In the genomic region with DNA sequence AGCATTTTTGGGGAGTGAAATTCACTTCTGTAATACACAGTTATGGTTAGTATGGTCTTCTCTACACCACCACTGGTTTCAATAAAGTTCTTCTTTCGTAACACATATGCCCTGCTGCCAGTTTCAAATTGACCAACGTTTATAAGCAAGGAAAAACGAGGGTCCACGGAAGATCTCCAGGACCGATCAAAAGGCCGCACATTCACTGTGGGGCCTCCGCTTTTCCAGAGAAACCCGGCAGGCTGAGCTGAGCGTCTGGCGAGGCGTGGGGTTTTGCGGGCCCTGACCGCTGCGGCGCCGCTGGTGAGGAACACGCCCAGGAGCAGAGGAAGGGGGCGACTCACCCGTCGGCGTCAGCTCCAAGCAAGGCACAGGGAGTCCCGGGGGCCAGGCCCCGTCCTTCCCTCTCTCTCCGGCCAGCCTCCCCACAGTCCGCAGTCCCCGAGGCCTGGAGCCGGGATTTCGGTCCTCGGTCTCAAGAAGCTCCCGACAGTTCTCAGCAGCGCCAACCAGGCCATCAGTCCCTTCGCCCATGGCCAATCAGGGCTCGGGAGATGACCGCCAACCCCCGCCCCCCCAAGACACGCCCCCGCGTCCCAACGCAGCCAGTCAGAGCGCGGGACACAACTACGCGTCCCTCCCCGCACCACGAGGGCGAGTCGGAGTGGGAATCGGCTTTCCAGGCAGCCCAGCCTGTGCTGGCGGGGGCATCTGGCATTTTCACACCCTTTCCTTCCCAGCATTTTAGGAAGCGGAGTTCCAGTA, we compare ENCODE assay signal across 8 cellular contexts. TPM values are rescaled to one million over a fixed set of nuclear protein-coding genes. Genes with fewer than 3 reads are reported as not detected.
DNase-seq lines count a peak whose midpoint lies in the region; ATAC-seq, FAIRE-seq and TF ChIP-seq lines count a peak whose summit lies in the region.

A gene with protein sequence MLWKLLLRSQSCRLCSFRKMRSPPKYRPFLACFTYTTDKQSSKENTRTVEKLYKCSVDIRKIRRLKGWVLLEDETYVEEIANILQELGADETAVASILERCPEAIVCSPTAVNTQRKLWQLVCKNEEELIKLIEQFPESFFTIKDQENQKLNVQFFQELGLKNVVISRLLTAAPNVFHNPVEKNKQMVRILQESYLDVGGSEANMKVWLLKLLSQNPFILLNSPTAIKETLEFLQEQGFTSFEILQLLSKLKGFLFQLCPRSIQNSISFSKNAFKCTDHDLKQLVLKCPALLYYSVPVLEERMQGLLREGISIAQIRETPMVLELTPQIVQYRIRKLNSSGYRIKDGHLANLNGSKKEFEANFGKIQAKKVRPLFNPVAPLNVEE (minus strand): TSS at position 522 of the 765 bp plus-strand sequence. CDS start 8,432 bp downstream, outside the sequence.

- peaks cover 16% of the 10 kb centered on the region for H3K4me1 ChIP-seq in endothelial cell of umbilical vein (ENCODE audit: control insufficient read depth, extremely low read depth, insufficient read depth, low read length)

- H3K9me3 ChIP-seq in endothelial cell of umbilical vein (replicated peaks; ENCODE audit: control insufficient read depth, insufficient read depth, low read length), result no peaks in the 10 kb centered on the region

- peak within 1 kb of the TSS; percentile 68 for H3K27ac ChIP-seq in endothelial cell of umbilical vein (ENCODE audit: insufficient read depth, low read depth, low read length)

- POLR2A ChIA-PET in endothelial cell of umbilical vein (lab: Charles Lee), result interaction anchor here (0.6 to 2.7 kb wide), 5 partner anchors 9 to 104 kb away, joined by 3 to 21 read pairs (median 3); a partner anchor contains a TSS

- peak; percentile 97 for DNase-seq in COLO829 (ENCODE audit: low spot score)
- DNase-seq in HT-29 (ENCODE audit: low spot score), result peak; percentile 93
- peak; percentile 78 for DNase-seq in NOMO-1 treated with DMSO at 0.1 percent for 48 hours (lab: John Stamatoyannopoulos, UW; ENCODE audit: unreplicated experiment)
- DNase-seq in activated T-cell treated with anti-CD3 and anti-CD28 coated beads for 1 hour (ENCODE audit: low read depth), result peak; percentile 68
- DNase-seq in endothelial cell of umbilical vein (ENCODE audit: low read depth, low spot score), result peak; percentile 97
- peak; percentile 95 for DNase-seq in midbrain (lab: John Stamatoyannopoulos, UW)
- peak; percentile 70 to 74 for DNase-seq in stimulated activated CD8-positive, alpha-beta memory T cell treated with anti-CD3 and anti-CD28 coated beads, Interleukin-15, amount 100 ng/mL, for 48 hours (ENCODE audit: low read depth in 2 of 2)

- H3K79me2 ChIP-seq in endothelial cell of umbilical vein (ENCODE audit: control insufficient read depth, insufficient read depth, low read length), result no peaks in the 10 kb centered on the region

- CTCF ChIA-PET in endothelial cell of umbilical vein (lab: Charles Lee), result interaction anchor here (0.7 to 2.5 kb wide), 9 partner anchors 9 to 119 kb away, joined by 3 to 8 read pairs (median 5); a partner anchor contains a TSS

- peak within 1 kb of the TSS; percentile 62 to 79 (median 78) for H3K4me3 ChIP-seq in endothelial cell of umbilical vein (replicated peaks in 1 of 3; ENCODE audit: insufficient read depth in 1 of 3, low read depth in 1 of 3, low read length in 3 of 3)

- dilution Hi-C loops in endothelial cell of umbilical vein (cut with MboI; ENCODE audit: extremely low pct_ligation_motif_present, low sequenced_read_pairs), result no loop called here

- peak within 1 kb of the TSS; percentile 61 for H3K9ac ChIP-seq in endothelial cell of umbilical vein (replicated peaks; ENCODE audit: extremely low read depth, insufficient read depth, low read length)

- H3K9me1 ChIP-seq in endothelial cell of umbilical vein (replicated peaks; ENCODE audit: control insufficient read depth, extremely low read depth, insufficient read depth, low read length), result no peaks in the 10 kb centered on the region

- H2AFZ ChIP-seq in endothelial cell of umbilical vein (ENCODE audit: low read depth, low read length), result peak within 1 kb of the TSS; percentile 87

- peak within 1 kb of the TSS; percentile 82 for H3K4me2 ChIP-seq in endothelial cell of umbilical vein (ENCODE audit: insufficient read depth, low read length)

- no peak for TF ChIP-seq CTCF in endothelial cell of umbilical vein (IDR thresholded peaks at IDR 0.05; ENCODE audit: extremely low read depth in 1 of 2, insufficient read depth in 1 of 2, low read depth in 1 of 2, low read length in 2 of 2)

- no peaks in the 10 kb centered on the region for H3K27me3 ChIP-seq in endothelial cell of umbilical vein (ENCODE audit: control insufficient read depth in 2 of 2, insufficient read depth in 2 of 2, low read length in 2 of 2)

- peaks cover 0 to 2% of the 10 kb centered on the region in 2 experiments for H3K36me3 ChIP-seq in endothelial cell of umbilical vein (ENCODE audit: control insufficient read depth in 2 of 2, extremely low read depth in 1 of 2, insufficient read depth in 2 of 2, low read length in 2 of 2)

- TSS peak; percentile 75 for BruUV-seq in endothelial cell of umbilical vein (replicated peaks; lab: Mats Ljungman, UMichigan)

- FAIRE-seq in endothelial cell of umbilical vein (lab: Jason Lieb, UNC), result peak; percentile 93

- H4K20me1 ChIP-seq in endothelial cell of umbilical vein (replicated peaks; ENCODE audit: control insufficient read depth, extremely low read depth, insufficient read depth, low read length), result no peaks in the 10 kb centered on the region

- ATAC-seq in GM21360 (IDR thresholded peaks at IDR 0.05; ENCODE audit: unreplicated experiment), result peak; percentile 94

- TF ChIP-seq POLR2A in endothelial cell of umbilical vein (IDR thresholded peaks at IDR 0.05; ENCODE audit: low read depth, low read length), result peak; percentile 54

- intact Hi-C loops in endothelial cell of umbilical vein (cut with micrococcal nuclease), result loop anchor here (1.0 to 2.0 kb wide), 5 partner anchors 8 to 105 kb away; a partner anchor contains a TSS

TF ChIP-seq in endothelial cell of umbilical vein, 7 proteins besides CTCF, POLR2A, EP300 and RAD21:
- no peak for TF ChIP-seq EZH2 (IDR thresholded peaks at IDR 0.05; ENCODE audit: borderline replicate concordance, low read depth, low read length, severe bottlenecking)
- peak; percentile 78 for TF ChIP-seq POLR2AphosphoS5 (IDR thresholded peaks at IDR 0.05; ENCODE audit: insufficient read depth, low read depth, low read length)
- peak; percentile 45 for TF ChIP-seq FOS (IDR thresholded peaks at IDR 0.05; ENCODE audit: borderline replicate concordance, insufficient read depth, low read length)
- TF ChIP-seq, protein P1, sequence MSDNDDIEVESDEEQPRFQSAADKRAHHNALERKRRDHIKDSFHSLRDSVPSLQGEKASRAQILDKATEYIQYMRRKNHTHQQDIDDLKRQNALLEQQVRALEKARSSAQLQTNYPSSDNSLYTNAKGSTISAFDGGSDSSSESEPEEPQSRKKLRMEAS (IDR thresholded peaks at IDR 0.05; ENCODE audit: insufficient read depth, insufficient read length), result peak; percentile 79
- no peak for TF ChIP-seq GATA2 (IDR thresholded peaks at IDR 0.05; ENCODE audit: insufficient read depth, insufficient read length, low read depth, low read length)
- TF ChIP-seq MYC (IDR thresholded peaks at IDR 0.05; ENCODE audit: low read depth, low read length), result peak; percentile 26
- TF ChIP-seq JUN (IDR thresholded peaks at IDR 0.05; ENCODE audit: borderline replicate concordance, insufficient read depth, insufficient read length, low read depth), result no peak

RNA-seq across cellular contexts. Expression of the gene that starts here (rescaled TPM):
- 5.7 and 10.1 TPM in 2 replicates for total RNA-seq in HT-29 (2014; rRNA removed; shearing (Covaris generic))
- 6.7 and 9.6 TPM in 2 replicates for total RNA-seq in endothelial cell of umbilical vein
- 2.2 and 3.4 TPM in 2 replicates for polyA plus RNA-seq in endothelial cell of umbilical vein
- 3.7 and 4.3 TPM in 2 replicates for polyA plus RNA-seq in endothelial cell of umbilical vein (2011; cell fraction: cytosol; rRNA removed)
- polyA plus RNA-seq in endothelial cell of umbilical vein (2011; cell fraction: nucleus; rRNA removed), result 15.2 and 20.1 TPM in 2 replicates
- polyA plus RNA-seq in endothelial cell of umbilical vein (2012), result 7.6 and 9.2 TPM in 2 replicates
- 3.3 and 4.6 TPM in 2 replicates for polyA minus RNA-seq in endothelial cell of umbilical vein
- 1.7 TPM for polyA minus RNA-seq in endothelial cell of umbilical vein (2011; cell fraction: cytosol; rRNA and poly(A)+ RNA removed)
- polyA minus RNA-seq in endothelial cell of umbilical vein (2011; cell fraction: nucleus; rRNA and poly(A)+ RNA removed), result 6.0 and 6.7 TPM in 2 replicates

Comparison
In these comparisons a context has a peak if more than half of its experiments do, and no peak if none do; other contexts are left out.
1. Peak in every context shown above with its lines: DNase-seq, ATAC-seq, H3K4me3 ChIP-seq and H3K27ac ChIP-seq.